1 cellular context compared by ENCODE assay signal in genomic region chr14:68563256-68564131, GRCh38.
TF ChIP-seq lines count a peak whose summit lies in the region.

No MANE protein-coding gene starts in this region.

TF ChIP-seq in K562, 482 proteins besides CTCF, POLR2A, EP300 and RAD21 (continued from another document):
- TF ChIP-seq CGGBP1 (CRISPR knock-in tag; IDR thresholded peaks at IDR 0.05) (no peak), ZHX1 (conservative IDR thresholded peaks at IDR 0.05; ENCODE audit: low read length) (no peak)
